ENCODE assay signal across 8 cellular contexts in the genomic region with DNA sequence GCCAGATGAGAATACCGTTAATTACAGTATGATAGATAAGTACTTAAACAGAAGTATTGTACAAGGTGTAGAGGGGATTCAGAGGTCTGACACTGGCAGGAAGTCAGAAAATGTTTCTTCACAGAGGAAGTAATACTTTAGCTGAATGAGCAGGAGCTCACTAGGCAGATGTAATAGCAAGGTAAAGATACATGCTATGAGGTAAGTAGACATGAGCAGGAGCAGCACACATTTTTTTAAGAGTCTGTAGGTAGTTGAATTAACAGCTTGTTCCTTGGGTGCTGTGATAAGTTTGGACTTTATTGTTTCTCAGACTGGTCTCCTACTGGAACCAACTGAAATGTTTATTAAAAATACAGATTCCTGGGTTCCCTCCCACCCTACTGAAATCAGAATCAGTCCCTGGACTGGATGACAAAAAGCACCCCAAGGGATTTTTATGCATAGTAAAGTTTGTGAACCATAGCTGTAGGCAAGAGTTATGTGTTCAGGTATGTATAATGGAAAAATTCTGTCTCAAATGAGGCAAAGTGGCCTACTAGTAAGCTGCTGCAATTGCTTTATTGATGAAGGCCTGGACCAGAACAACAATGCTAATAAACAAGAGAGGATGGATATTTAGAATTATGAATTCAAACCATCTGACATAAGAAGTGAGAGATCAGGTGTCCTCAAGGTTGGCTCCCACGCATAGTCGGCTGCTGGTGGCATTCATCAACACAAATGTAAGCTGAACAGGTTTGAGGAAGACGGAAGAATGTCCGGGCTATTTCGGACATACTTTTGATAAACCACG. TPM values are rescaled to one million over a fixed set of nuclear protein-coding genes. Genes with fewer than 3 reads are reported as not detected.
DNase-seq lines count a peak whose midpoint lies in the region; FAIRE-seq and TF ChIP-seq lines count a peak whose summit lies in the region.

No MANE protein-coding gene starts in this region.

- CTCF ChIA-PET in RWPE1 (lab: Yijun Ruan, JAX), result interaction anchor here (0.6 to 2.8 kb wide), 2 partner anchors 26 to 622 kb away, joined by 4 to 16 read pairs; partner anchors contain the start of gene HIPK1

- H3K4me1 ChIP-seq in effector memory CD4-positive, alpha-beta T cell (ENCODE audit: control insufficient read depth, insufficient read depth, low read length, poor library complexity, severe bottlenecking), result peaks cover 14% of the 10 kb centered on the region
- peaks cover 8% of the 10 kb centered on the region for H3K4me1 ChIP-seq in neuron (ENCODE audit: insufficient read depth, low read length)

- no peak for FAIRE-seq in GM12892 (lab: Jason Lieb, UNC)

- no peaks in the 10 kb centered on the region for H3K9me3 ChIP-seq in effector memory CD4-positive, alpha-beta T cell (ENCODE audit: control insufficient read depth, low read length)
- H3K9me3 ChIP-seq in neuron (ENCODE audit: low read length), result no peaks in the 10 kb centered on the region

- POLR2A ChIA-PET in RWPE1 (lab: Yijun Ruan, JAX; ENCODE audit: low non-redundant PET), result interaction anchor here (2.4 kb wide), 1 partner anchor 27 kb away, joined by 19 read pairs; the partner anchor contains the start of gene HIPK1

- H3K4me3 ChIP-seq in effector memory CD4-positive, alpha-beta T cell (ENCODE audit: insufficient read depth, low read depth, low read length, poor library complexity, severe bottlenecking), result peak overlapping the region; percentile 75
- H3K4me3 ChIP-seq in neuron (ENCODE audit: low read length), result peak overlapping the region; percentile 65

- peak; percentile 55 for DNase-seq in NOMO-1 treated with DMSO at 0.1 percent for 48 hours (lab: John Stamatoyannopoulos, UW; ENCODE audit: unreplicated experiment)
- DNase-seq in NOMO-1 treated with dmso at 0.1 percent for 144 hours (lab: John Stamatoyannopoulos, UW; ENCODE audit: unreplicated experiment), result no peak
- no peak for DNase-seq in RWPE1 (ENCODE audit: low spot score)
- peak in 1 of 3 donors; percentile 1 for DNase-seq in effector memory CD4-positive, alpha-beta T cell
- no peak for DNase-seq in T-helper 9 cell
- DNase-seq in cerebellar nuclear complex (lab: John Stamatoyannopoulos, UW), result no peak
- DNase-seq in GM12892 (ENCODE audit: insufficient read length), result no peak

- peak overlapping the region; percentile 94 for H3K27ac ChIP-seq in RWPE1
- peak overlapping the region; percentile 87 for H3K27ac ChIP-seq in effector memory CD4-positive, alpha-beta T cell (ENCODE audit: insufficient read depth, low read length, poor library complexity, severe bottlenecking)

- peaks cover 20% of the 10 kb centered on the region for H3K36me3 ChIP-seq in effector memory CD4-positive, alpha-beta T cell (ENCODE audit: control insufficient read depth, insufficient read depth, low read length)
- H3K36me3 ChIP-seq in neuron (ENCODE audit: insufficient read depth, low read length), result peaks cover 32% of the 10 kb centered on the region

- no peaks in the 10 kb centered on the region for H3K27me3 ChIP-seq in effector memory CD4-positive, alpha-beta T cell (replicated peaks; ENCODE audit: control insufficient read depth, insufficient read depth, low read length, poor library complexity, severe bottlenecking)
- H3K27me3 ChIP-seq in neuron (ENCODE audit: insufficient read depth, low read length), result no peaks in the 10 kb centered on the region

- H2AFZ ChIP-seq in neuron (ENCODE audit: low read depth, low read length), result no peak overlapping the region

- no peak for TF ChIP-seq POLR2A in GM12892 (IDR thresholded peaks at IDR 0.05; ENCODE audit: low read depth, low read length)

- no peak for TF ChIP-seq CTCF in RWPE1 (conservative IDR thresholded peaks at IDR 0.05; ENCODE audit: low read depth)

RNA-seq across cellular contexts. Expression of gene AP4B1, which starts 0.9 kb away (rescaled TPM):
- 23.8 TPM for polyA plus RNA-seq in GM12892 (2012; ENCODE audit: missing spikeins)

RNA-seq across cellular contexts. Expression of gene DCLRE1B, which starts 1.4 kb away (rescaled TPM):
- polyA plus RNA-seq in GM12892 (2012; ENCODE audit: missing spikeins), result 7.2 TPM

RNA-seq across cellular contexts. Expression of gene BCL2L15, which starts 16.3 kb away (rescaled TPM):
- polyA plus RNA-seq in GM12892 (2012; ENCODE audit: missing spikeins), result 0.19 TPM

RNA-seq across cellular contexts. Expression of gene HIPK1, which starts 25.4 kb away (rescaled TPM):
- 10.5 TPM for polyA plus RNA-seq in GM12892 (2012; ENCODE audit: missing spikeins)

RNA-seq across cellular contexts. Expression of gene PTPN22, which starts 32.2 kb away (rescaled TPM):
- polyA plus RNA-seq in GM12892 (2012; ENCODE audit: missing spikeins), result 20.0 TPM
